11 cellular contexts compared by ENCODE assay signal in the genomic region with DNA sequence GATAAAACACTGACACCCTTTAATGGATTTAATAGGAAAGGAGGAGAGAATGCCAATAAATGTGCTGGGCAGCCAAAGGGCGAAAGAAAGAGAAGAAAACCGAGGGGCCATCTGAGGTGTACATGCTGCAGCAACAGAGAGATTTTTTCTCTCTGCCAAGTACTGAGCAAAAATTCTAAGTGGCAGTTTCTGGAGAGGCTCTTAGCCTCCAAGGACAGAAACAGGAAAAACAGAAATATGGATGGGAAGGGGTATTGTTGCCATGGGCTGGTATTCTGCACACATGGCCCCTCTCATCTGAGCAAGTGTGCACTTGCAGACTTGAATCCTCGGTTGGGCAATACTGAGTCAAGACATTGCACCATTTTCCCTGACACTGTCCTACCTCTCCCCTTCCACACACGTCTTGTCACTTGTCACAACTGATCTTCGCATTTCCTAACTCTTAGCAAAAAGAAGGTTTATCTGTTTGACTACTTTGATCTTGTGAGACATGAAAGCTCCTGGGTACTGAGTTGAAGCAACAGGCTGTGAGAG.
DNase-seq lines count a peak whose midpoint lies in the region; ATAC-seq and TF ChIP-seq lines count a peak whose summit lies in the region.
"Had no signal": no experiment of that assay in that cellular context is flagged by ENCODE, and none has a peak within 500 bp of the region (broad histone marks: within the 10 kb centered on the region; RNA-seq: fewer than 3 reads in every experiment).

No MANE protein-coding gene starts in this region.

- WGBS in esophagus squamous epithelium, 2 donors: 48 to 55% methylated on average over 5 of the region's 5 CpGs

- H3K4me3 Mint-ChIP-seq in Caco-2 (ENCODE audit: unreplicated experiment): no peak overlapping the region
- H3K4me3 Mint-ChIP-seq in osteocyte (ENCODE audit: unreplicated experiment): no peak overlapping the region
- H3K4me3 Mint-ChIP-seq: T-cell had no signal

- TF ChIP-seq CTCF in Caco-2 (IDR thresholded peaks at IDR 0.05; ENCODE audit: insufficient read depth in 1 of 2, low read depth in 1 of 2, low read length in 1 of 2, severe bottlenecking in 1 of 2, unreplicated experiment in 1 of 2) (no peak), RWPE1 (conservative IDR thresholded peaks at IDR 0.05; ENCODE audit: low read depth) (no peak), esophagus squamous epithelium (IDR thresholded peaks at IDR 0.05) (no peak), osteocyte (IDR thresholded peaks at IDR 0.05) (no peak), GM10248 (IDR thresholded peaks at IDR 0.05; ENCODE audit: control extremely low read depth, extremely low read depth, low read depth, missing control alignments) (no peak), mucosa of descending colon (IDR thresholded peaks at IDR 0.05) (no peak)

- 0 out of 2 replicates have a peak, but pooled peaks cover 3% of the 10 kb centered on the region for H3K4me1 ChIP-seq in Caco-2
- peaks cover 19 to 46% (median 25%) of the 10 kb centered on the region in 3 donors for H3K4me1 ChIP-seq in esophagus squamous epithelium
- peaks cover 27% of the 10 kb centered on the region for H3K4me1 ChIP-seq in mucosa of descending colon (ENCODE audit: low read depth)

- H3K36me3 Mint-ChIP-seq in Caco-2 (ENCODE audit: insufficient read depth, unreplicated experiment) (peaks cover 5% of the 10 kb centered on the region), osteocyte (ENCODE audit: unreplicated experiment) (peaks cover 36% of the 10 kb centered on the region)
- H3K36me3 Mint-ChIP-seq: T-cell had no signal

- H3K36me3 ChIP-seq in Caco-2 (ENCODE audit: control insufficient read depth, insufficient read depth, low read length) (no peaks in the 10 kb centered on the region), esophagus squamous epithelium (peaks cover 4 to 57% (median 9%) of the 10 kb centered on the region in 3 donors), mucosa of descending colon (ENCODE audit: low read depth) (no peaks in the 10 kb centered on the region)

- H3K27ac ChIP-seq in RWPE1 (peak overlapping the region; percentile 56), esophagus squamous epithelium (peak overlapping the region; percentile 15 to 83 (median 80))

- BruUV-seq in Caco-2 (replicated peaks; lab: Mats Ljungman, UMichigan): no TSS peak

- H3K4me1 Mint-ChIP-seq in Caco-2 (ENCODE audit: low read depth, unreplicated experiment) (no peaks in the 10 kb centered on the region), osteocyte (ENCODE audit: unreplicated experiment) (peaks cover 35% of the 10 kb centered on the region)
- H3K4me1 Mint-ChIP-seq: T-cell had no signal

- no peak for DNase-seq in Caco-2
- no peak for DNase-seq in RWPE1 (ENCODE audit: low spot score)
- DNase-seq in esophagus squamous epithelium (lab: John Stamatoyannopoulos, UW): no peak
- no peak for DNase-seq in osteocyte (ENCODE audit: extremely low spot score, unreplicated experiment)
- DNase-seq in activated CD8-positive, alpha-beta memory T cell treated with anti-CD3 and anti-CD28 coated beads, Interleukin-2, amount 50 U/mL, for 4 hours: no peak
- no peak for DNase-seq in GM10248 (ENCODE audit: extremely low spot score)
- DNase-seq in mucosa of descending colon: no peak
- no peak for DNase-seq in activated T-cell treated with anti-CD3 and anti-CD28 coated beads, Interleukin-2, amount 50 U/mL, for 48 hours
- DNase-seq: activated CD4-positive, alpha-beta T cell treated with anti-CD3 and anti-CD28 coated beads, Interleukin-2, amount 50 U/mL, for 48 hours; activated naive CD4-positive, alpha-beta T cell treated with anti-CD3 and anti-CD28 coated beads, Interleukin-2, amount 50 U/mL, for 16 hours; T-cell had no signal

- H3K27me3 Mint-ChIP-seq in Caco-2 (ENCODE audit: insufficient read depth, unreplicated experiment): no peaks in the 10 kb centered on the region
- H3K27me3 Mint-ChIP-seq in osteocyte (ENCODE audit: unreplicated experiment): no peaks in the 10 kb centered on the region

- intact Hi-C loops in Caco-2 (cut with micrococcal nuclease; ENCODE audit: unreplicated experiment) (no loop called here), esophagus squamous epithelium (cut with DNase I) (no loop called here), mucosa of descending colon (cut with DNase I, micrococcal nuclease) (no loop called here)

- H3K27ac Mint-ChIP-seq in Caco-2 (ENCODE audit: unreplicated experiment) (peak overlapping the region; percentile 53), osteocyte (ENCODE audit: unreplicated experiment) (peak overlapping the region; percentile 99)
- H3K27ac Mint-ChIP-seq: T-cell had no signal

- H3K27me3 ChIP-seq in Caco-2 (replicated peaks; ENCODE audit: control insufficient read depth, insufficient read depth, low read length) (no peaks in the 10 kb centered on the region), esophagus squamous epithelium (no peaks in the 10 kb centered on the region)

- no peak overlapping the region for H3K4me3 ChIP-seq in Caco-2 (ENCODE audit: low read depth, low read length)
- H3K4me3 ChIP-seq in esophagus squamous epithelium: no peak overlapping the region
- no peak overlapping the region for H3K4me3 ChIP-seq in mucosa of descending colon

- H3K9me3 Mint-ChIP-seq in Caco-2 (ENCODE audit: unreplicated experiment) (no peaks in the 10 kb centered on the region), osteocyte (ENCODE audit: unreplicated experiment) (no peaks in the 10 kb centered on the region)
- H3K9me3 Mint-ChIP-seq: T-cell had no signal

- TF ChIP-seq POLR2A in esophagus squamous epithelium (IDR thresholded peaks at IDR 0.05): no peak

- CTCF ChIA-PET in Caco-2 (lab: Charles Lee): no interaction called here
- CTCF ChIA-PET in RWPE1 (lab: Yijun Ruan, JAX): no interaction called here
- CTCF ChIA-PET in GM10248 (lab: Yijun Ruan, JAX): no interaction called here

- no peaks in the 10 kb centered on the region for H3K9me3 ChIP-seq in Caco-2
- H3K9me3 ChIP-seq in esophagus squamous epithelium: no peaks in the 10 kb centered on the region
- H3K9me3 ChIP-seq in mucosa of descending colon: no peaks in the 10 kb centered on the region

- no peak for ATAC-seq in mucosa of descending colon
- ATAC-seq: T-cell had no signal

- POLR2A ChIA-PET in Caco-2 (lab: Charles Lee): no interaction called here
- POLR2A ChIA-PET in RWPE1 (lab: Yijun Ruan, JAX; ENCODE audit: low non-redundant PET): no interaction called here
- POLR2A ChIA-PET in GM10248 (lab: Yijun Ruan, JAX): no interaction called here
